In genomic region chr1:204991342-204991844, GRCh38 we compare ENCODE assay signal across 1 cellular context.
A peak's percentile ranks its signal among the peaks of the same experiment; 100 is the strongest.
TF ChIP-seq lines count a peak whose summit lies in the region.

No MANE protein-coding gene starts in this region.

TF ChIP-seq in GM23338, 12 proteins besides CTCF, POLR2A, EP300 and RAD21 (continued from another document):
- TF ChIP-seq ZNF462 (CRISPR knock-in tag; IDR thresholded peaks at IDR 0.05) (peak; percentile 59; the same call in 1 of the 2 replicates), CREB1 (CRISPR knock-in tag; IDR thresholded peaks at IDR 0.05; ENCODE audit: low read depth) (no peak)
TF ChIP-seq in GM23338: peak in this region for 2.
